Comparison of ENCODE assay signal across 15 cellular contexts in the genomic region with DNA sequence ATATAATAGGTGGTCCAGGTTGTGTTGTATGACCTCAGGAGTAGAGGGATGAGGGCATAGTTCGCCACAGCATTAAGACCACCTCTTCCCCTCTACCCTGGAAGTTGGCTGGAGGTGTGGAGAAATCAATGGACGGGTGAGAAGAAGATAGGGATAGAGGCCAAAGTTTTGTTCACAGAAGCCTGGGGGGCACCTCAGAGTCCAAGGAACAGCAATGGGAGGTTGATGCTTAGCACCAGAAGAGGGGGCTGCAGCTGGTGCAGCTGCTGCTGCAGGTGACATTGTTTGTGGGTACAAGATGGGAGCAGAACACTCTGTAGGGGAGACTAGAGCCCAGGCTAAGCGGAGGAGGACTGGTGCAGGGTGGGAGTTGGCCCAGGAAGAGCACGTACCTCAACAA. TPM values are rescaled to one million over a fixed set of nuclear protein-coding genes. Genes with fewer than 3 reads are reported as not detected.
DNase-seq lines count a peak whose midpoint lies in the region; ATAC-seq and TF ChIP-seq lines count a peak whose summit lies in the region.
"Had no signal": no experiment of that assay in that cellular context is flagged by ENCODE, and none has a peak within 500 bp of the region (broad histone marks: within the 10 kb centered on the region; RNA-seq: fewer than 3 reads in every experiment).

No MANE protein-coding gene starts in this region.

- no peaks in the 10 kb centered on the region for H3K27me3 Mint-ChIP-seq in activated CD4-positive, alpha-beta memory T cell treated with anti-CD3 and anti-CD28 coated beads for 36 hours

- H3K27ac Mint-ChIP-seq in activated CD4-positive, alpha-beta memory T cell treated with anti-CD3 and anti-CD28 coated beads for 36 hours, result no peak overlapping the region
- H3K27ac Mint-ChIP-seq: CD8-positive, alpha-beta T cell had no signal

- no peak overlapping the region for H3K4me3 ChIP-seq in Loucy (ENCODE audit: low read length, poor library complexity, severe bottlenecking)
- no peak overlapping the region for H3K4me3 ChIP-seq in esophagus muscularis mucosa
- H3K4me3 ChIP-seq in vagina, result no peak overlapping the region
- H3K4me3 ChIP-seq: GM23248 had no signal

- H2AFZ ChIP-seq in Loucy (ENCODE audit: low read length), result peak overlapping the region; percentile 62; the same call in 1 of the 2 replicates
- H2AFZ ChIP-seq: GM23248 had no signal

- 94% methylated on average over 4 of the region's 4 CpGs for WGBS in esophagus muscularis mucosa

- TF ChIP-seq EP300 in esophagus muscularis mucosa (IDR thresholded peaks at IDR 0.05), result no peak

- no peak overlapping the region for H3K4me3 Mint-ChIP-seq in activated CD4-positive, alpha-beta memory T cell treated with anti-CD3 and anti-CD28 coated beads for 36 hours
- H3K4me3 Mint-ChIP-seq: CD8-positive, alpha-beta T cell had no signal

- intact Hi-C loops in esophagus muscularis mucosa (cut with DNase I), result no loop called here
- intact Hi-C loops in vagina (cut with DNase I), result no loop called here
- intact Hi-C loops in activated CD4-positive, alpha-beta memory T cell treated with anti-CD3 and anti-CD28 coated beads for 36 hours (cut with micrococcal nuclease), result no loop called here

- no peaks in the 10 kb centered on the region for H3F3A ChIP-seq in Loucy (ENCODE audit: low read depth)

- H3K9me3 Mint-ChIP-seq in activated CD4-positive, alpha-beta memory T cell treated with anti-CD3 and anti-CD28 coated beads for 36 hours, result peaks cover 20% of the 10 kb centered on the region

- no peak overlapping the region for H3K9ac ChIP-seq in Loucy (ENCODE audit: low read depth, low read length, poor library complexity, severe bottlenecking)
- H3K9ac ChIP-seq: GM23248 had no signal

- TF ChIP-seq CTCF in Loucy (conservative IDR thresholded peaks at IDR 0.05; ENCODE audit: low read length) (no peak; the same call in 1 of the 2 replicates), esophagus muscularis mucosa (IDR thresholded peaks at IDR 0.05) (no peak), vagina (IDR thresholded peaks at IDR 0.05) (no peak)

- H3K27ac ChIP-seq in esophagus muscularis mucosa (replicated peaks in 1 of 4), result no peak overlapping the region
- no peak overlapping the region for H3K27ac ChIP-seq in vagina
- H3K27ac ChIP-seq: GM23248 had no signal

- ATAC-seq in HG03095 (IDR thresholded peaks at IDR 0.05; ENCODE audit: unreplicated experiment) (no peak), HG03439 (IDR thresholded peaks at IDR 0.05; ENCODE audit: unreplicated experiment) (no peak)
- ATAC-seq: CD8-positive, alpha-beta T cell; HCT116 had no signal

- H3K79me2 ChIP-seq in Loucy (ENCODE audit: insufficient read depth, low read length), result no peaks in the 10 kb centered on the region

- DNase-seq in esophagus muscularis mucosa (ENCODE audit: extremely low spot score) (peak; percentile 62), vagina (ENCODE audit: extremely low spot score in 2 of 2) (peak; percentile 79 to 94)
- no peak for DNase-seq in activated CD4-positive, alpha-beta memory T cell treated with anti-CD3 and anti-CD28 coated beads for 36 hours
- DNase-seq: C1 segment of cervical spinal cord; Caco-2; CD8-positive, alpha-beta T cell; DMS153; DND-41; GM23248; H7 had no signal

- no peaks in the 10 kb centered on the region for H4K20me1 ChIP-seq in Loucy (ENCODE audit: insufficient read depth, low read length, poor library complexity, severe bottlenecking)

- H3K27me3 ChIP-seq in Loucy (ENCODE audit: insufficient read depth, low read length, poor library complexity, severe bottlenecking) (no peaks in the 10 kb centered on the region), esophagus muscularis mucosa (no peaks in the 10 kb centered on the region), vagina (no peaks in the 10 kb centered on the region)

- POLR2A ChIA-PET in activated CD4-positive, alpha-beta memory T cell treated with anti-CD3 and anti-CD28 coated beads for 36 hours (lab: Charles Lee), result no interaction called here

- TF ChIP-seq POLR2A in esophagus muscularis mucosa (IDR thresholded peaks at IDR 0.05; ENCODE audit: low read depth) (no peak), vagina (IDR thresholded peaks at IDR 0.05) (no peak)

- H3K9me2 ChIP-seq in Loucy (replicated peaks; ENCODE audit: low read depth, low read length), result no peaks in the 10 kb centered on the region

- peaks cover 5% of the 10 kb centered on the region for H3K36me3 Mint-ChIP-seq in activated CD4-positive, alpha-beta memory T cell treated with anti-CD3 and anti-CD28 coated beads for 36 hours
- H3K36me3 Mint-ChIP-seq: CD8-positive, alpha-beta T cell had no signal

- H3K4me1 Mint-ChIP-seq in activated CD4-positive, alpha-beta memory T cell treated with anti-CD3 and anti-CD28 coated beads for 36 hours (ENCODE audit: low read depth), result peaks cover 12% of the 10 kb centered on the region

- H3K36me3 ChIP-seq in Loucy (ENCODE audit: insufficient read depth, low read length) (no peaks in the 10 kb centered on the region), esophagus muscularis mucosa (no peaks in the 10 kb centered on the region), vagina (no peaks in the 10 kb centered on the region)

- H3K4me1 ChIP-seq in Loucy (ENCODE audit: insufficient read depth, low read length, poor library complexity, severe bottlenecking) (peaks cover 25% of the 10 kb centered on the region), esophagus muscularis mucosa (peaks cover 0 to 5% (median 0%) of the 10 kb centered on the region in 4 donors), vagina (peaks cover 13% of the 10 kb centered on the region)
- H3K4me1 ChIP-seq: Caco-2 had no signal

- no peak overlapping the region for H3K4me2 ChIP-seq in Loucy (ENCODE audit: low read depth, low read length, poor library complexity, severe bottlenecking)

- H3K9me3 ChIP-seq in Loucy (ENCODE audit: insufficient read depth, low read depth, low read length) (no peaks in the 10 kb centered on the region), esophagus muscularis mucosa (peaks cover 0 to 7% (median 2%) of the 10 kb centered on the region in 4 donors), vagina (no peaks in the 10 kb centered on the region)
- H3K9me3 ChIP-seq: Caco-2 had no signal

- CTCF ChIA-PET in activated CD4-positive, alpha-beta memory T cell treated with anti-CD3 and anti-CD28 coated beads for 36 hours (lab: Charles Lee), result interaction anchor here (0.6 kb wide), 1 partner anchor 286 kb away, joined by 3 read pairs; no protein-coding TSS in a partner anchor

RNA-seq across cellular contexts. Expression of gene SPON1, which starts 31.2 kb away (rescaled TPM):
- total RNA-seq in esophagus muscularis mucosa (10 to 100 TPM; 12.5 to 25.2 (median 19.2) TPM), vagina (31.7 TPM)
- under 1 TPM; 0.22 to 0.31 TPM for total RNA-seq in activated CD4-positive, alpha-beta memory T cell treated with anti-CD3 and anti-CD28 coated beads for 36 hours
- total RNA-seq: A673 had no signal

Comparison
In these comparisons a context has a peak if more than half of its experiments do, and no peak if none do; other contexts are left out.
1. RNA of gene SPON1, which starts 31.2 kb away (total RNA-seq): 31.7 TPM in vagina (single experiment) and 12.5 to 25.2 TPM in esophagus muscularis mucosa; 0.22 to 0.31 TPM in activated CD4-positive, alpha-beta memory T cell treated with anti-CD3 and anti-CD28 coated beads for 36 hours; every median in the first group is over 10 times any median in the second.